Comparison of ENCODE assay signal across 1 cellular context in the genomic region with DNA sequence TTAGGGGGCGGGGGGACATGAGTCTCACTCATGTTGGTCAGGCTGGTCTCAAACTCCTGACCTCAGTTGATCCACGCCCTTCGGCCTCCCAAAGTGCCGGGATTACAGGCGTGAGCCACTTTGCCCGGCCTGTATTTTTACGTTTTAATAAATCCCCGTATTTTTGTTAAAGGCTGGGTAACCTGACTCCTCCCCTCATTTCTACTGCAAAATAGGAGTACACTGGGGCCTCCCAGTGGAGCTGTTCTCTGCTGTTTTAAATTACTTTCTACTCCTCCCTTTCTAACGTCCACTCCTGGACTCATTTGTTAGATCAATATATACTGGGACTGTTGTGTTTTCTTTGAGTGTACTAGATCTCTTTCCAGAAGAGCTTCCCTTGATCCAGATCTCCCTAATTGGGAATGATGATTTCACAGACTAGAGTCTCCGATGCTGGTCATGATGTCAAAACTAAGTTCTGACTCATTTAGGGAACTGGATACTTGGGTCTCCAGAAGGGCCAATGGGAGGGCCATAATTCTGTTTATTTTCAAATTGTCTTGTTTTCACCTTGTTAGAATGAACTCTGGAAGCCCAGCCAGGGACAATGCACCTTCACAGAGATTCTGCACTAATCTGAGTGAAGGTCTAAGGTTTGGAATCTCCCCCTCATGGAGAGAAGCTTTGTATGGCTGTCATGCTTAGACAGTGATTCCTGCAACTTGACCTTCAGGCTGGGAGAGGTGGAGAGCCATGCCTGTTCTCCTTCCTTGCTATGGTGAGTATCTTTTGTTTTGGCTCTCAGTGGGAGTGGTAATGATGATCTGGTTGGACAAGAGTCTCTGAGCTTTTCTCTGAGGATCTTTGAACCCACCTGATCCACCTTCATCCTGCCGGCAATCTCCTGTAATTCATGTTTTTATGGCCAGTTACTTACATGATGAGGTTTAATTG.
TF ChIP-seq lines count a peak whose summit lies in the region.

No MANE protein-coding gene starts in this region.

TF ChIP-seq in SK-N-SH, 30 proteins besides CTCF, POLR2A, EP300 and RAD21:
- TF ChIP-seq FOSL2 (IDR thresholded peaks at IDR 0.05; ENCODE audit: borderline replicate concordance, low read depth): no peak
- peak; percentile 3; the same call in 1 of the 2 replicates for TF ChIP-seq POLR2AphosphoS5 (IDR thresholded peaks at IDR 0.05; ENCODE audit: low read depth, low read length)
- peak; percentile 16; the same call in 1 of the 2 replicates for TF ChIP-seq SIN3A (IDR thresholded peaks at IDR 0.05; ENCODE audit: borderline replicate concordance, low read depth, low read length)
- TF ChIP-seq CHD2 (IDR thresholded peaks at IDR 0.05; ENCODE audit: low read length, partially characterized antibody): no peak
